In genomic region chr5:12947379-12947778, GRCh38 we compare ENCODE assay signal across 18 cellular contexts.
"Had no signal": no experiment of that assay in that cellular context is flagged by ENCODE, and none has a peak within 500 bp of the region (broad histone marks: within the 10 kb centered on the region; RNA-seq: fewer than 3 reads in every experiment).

No MANE protein-coding gene starts in this region.

- H3K4me3 ChIP-seq: MG63 had no signal

- H3K4me2 ChIP-seq: SK-N-SH had no signal

- ATAC-seq: T-cell had no signal

- H3K9ac ChIP-seq: SK-N-SH had no signal

- H3K36me3 ChIP-seq: MG63 had no signal

- H3K27ac ChIP-seq: RWPE1 had no signal

- H3K36me3 Mint-ChIP-seq: T-cell had no signal

- H3K4me3 Mint-ChIP-seq: T-cell; T-helper 1 cell treated with Interleukin-12 subunit alpha and Interleukin-12 subunit beta and Interleukin-4 antibody, amounts not matched to agents 30 μg/mL and 1 μg/mL, for 36 hours had no signal

- H3K9me2 ChIP-seq: SK-N-SH had no signal

- H3K27me3 Mint-ChIP-seq: T-cell had no signal

- DNase-seq: Karpas-422, KBM-7, MG63, NCI-H1092 treated with DMSO at 0.1 percent for 48 hours, NCI-H1436, NCI-H187, NCI-H2029 treated with DMSO at 0.1 percent for 48 hours, NCI-H2171 treated with DMSO at 0.1 percent for 48 hours, NCI-H2227 treated with DMSO at 0.1 percent for 48 hours, NCI-H524, NCI-H526 treated with DMSO at 0.1 percent for 48 hours, NCI-H748 treated with DMSO at 0.1 percent for 48 hours, SHP77, SK-N-SH, SW 1271, T-cell had no signal

- H3K27me3 ChIP-seq: MG63 had no signal

- H3K9me3 ChIP-seq: MG63, SK-N-SH had no signal

- H3K27ac Mint-ChIP-seq: T-cell; T-helper 1 cell treated with Interleukin-12 subunit alpha and Interleukin-12 subunit beta and Interleukin-4 antibody, amounts not matched to agents 30 μg/mL and 1 μg/mL, for 36 hours had no signal

- H3K4me1 Mint-ChIP-seq: T-cell had no signal
